Comparison of ENCODE assay signal across 26 cellular contexts in the genomic region with DNA sequence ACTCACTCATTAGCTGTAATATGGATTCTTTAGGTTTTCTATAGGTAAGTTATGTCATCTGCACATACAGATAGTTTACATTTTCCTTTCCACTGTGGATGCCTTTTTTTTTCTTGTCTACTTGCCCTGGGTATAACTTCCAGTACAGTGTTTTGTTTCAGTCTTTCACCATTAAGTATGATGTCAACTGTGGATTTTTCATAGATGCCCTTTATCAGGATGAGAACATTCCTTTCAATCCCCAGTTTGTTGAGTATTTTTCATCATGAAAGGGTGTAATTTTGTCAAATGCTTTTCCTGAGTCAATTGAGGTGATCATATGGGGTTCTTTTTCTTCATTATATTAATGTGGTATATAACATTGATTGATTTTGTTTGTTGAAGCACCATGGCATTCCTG.
"Had no signal": no experiment of that assay in that cellular context is flagged by ENCODE, and none has a peak within 500 bp of the region (broad histone marks: within the 10 kb centered on the region; RNA-seq: fewer than 3 reads in every experiment).

No MANE protein-coding gene starts in this region.

- H3K4me1 Mint-ChIP-seq: memory B cell, natural killer cell had no signal

- DNase-seq: dermis blood vessel endothelial cell; effector memory CD4-positive, alpha-beta T cell; esophagus squamous epithelium; foreskin fibroblast; gastrocnemius medialis; head of caudate nucleus; kidney; natural killer cell; occipital lobe; ovary; posterior cingulate gyrus; psoas muscle; right cardiac atrium; spleen; stimulated activated CD4-positive, alpha-beta T cell treated with anti-CD3 and anti-CD28 coated beads, Interleukin-4, amount 100 ng/mL, for 4 hours; stimulated activated naive CD4-positive, alpha-beta T cell; stomach; thyroid gland; trophoblast cell had no signal

- H3K4me3 ChIP-seq: coronary artery, esophagus squamous epithelium, gastrocnemius medialis, lung, ovary, psoas muscle, skin epidermis, spleen, stomach, thyroid gland, vagina had no signal

- H3K9me3 ChIP-seq: ovary, thyroid gland, vagina had no signal

- H3K27ac ChIP-seq: coronary artery, esophagus squamous epithelium, gastrocnemius medialis, ovary, psoas muscle, skin epidermis, spleen, stomach, thyroid gland, vagina had no signal

- H3K4me1 ChIP-seq: esophagus squamous epithelium, gastrocnemius medialis, psoas muscle, spleen, stomach, thyroid gland, vagina had no signal

- ATAC-seq: gastrocnemius medialis, left lobe of liver, natural killer cell, psoas muscle, right cardiac atrium had no signal

- H3K4me3 Mint-ChIP-seq: memory B cell, natural killer cell had no signal

- H3K27ac Mint-ChIP-seq: memory B cell, natural killer cell had no signal

- H3K27me3 ChIP-seq: esophagus squamous epithelium, gastrocnemius medialis, ovary, spleen, stomach, thyroid gland, vagina had no signal

- FAIRE-seq: endothelial cell of umbilical vein had no signal

- H3K36me3 ChIP-seq: esophagus squamous epithelium, gastrocnemius medialis, ovary, spleen, stomach, thyroid gland, vagina had no signal
